ENCODE assay signal across 2 cellular contexts in genomic region chr7:108846471-108846870, GRCh38.
TF ChIP-seq lines count a peak whose summit lies in the region.

No MANE protein-coding gene starts in this region.

TF ChIP-seq in GM23338, 12 proteins besides CTCF, POLR2A, EP300 and RAD21 (continued from another document):
- no peak for TF ChIP-seq EZH2 (IDR thresholded peaks at IDR 0.05; ENCODE audit: low read depth, unreplicated experiment)
- no peak for TF ChIP-seq ZNF114 (CRISPR knock-in tag; IDR thresholded peaks at IDR 0.05)
- TF ChIP-seq POLR2AphosphoS5 (IDR thresholded peaks at IDR 0.05; ENCODE audit: low read depth), result no peak
- TF ChIP-seq ZNF462 (CRISPR knock-in tag; IDR thresholded peaks at IDR 0.05), result no peak
- TF ChIP-seq EZH2phosphoT487 (IDR thresholded peaks at IDR 0.05; ENCODE audit: unreplicated experiment), result no peak
- no peak for TF ChIP-seq NANOG (IDR thresholded peaks at IDR 0.05; ENCODE audit: borderline replicate concordance)
- TF ChIP-seq JUNB (IDR thresholded peaks at IDR 0.05; ENCODE audit: unreplicated experiment), result no peak
- no peak for TF ChIP-seq REST (IDR thresholded peaks at IDR 0.05; ENCODE audit: unreplicated experiment)
TF ChIP-seq in GM23338: peak in this region for 0.

TF ChIP-seq in H1, 55 proteins besides CTCF, POLR2A, EP300 and RAD21 (continued from another document):
- TF ChIP-seq ATF2 (IDR thresholded peaks at IDR 0.05; ENCODE audit: low read length) (no peak), TEAD4 (IDR thresholded peaks at IDR 0.05; ENCODE audit: low read depth, low read length) (no peak), RXRA (IDR thresholded peaks at IDR 0.05; ENCODE audit: insufficient read depth, low read depth, low read length) (no peak), HDAC6 (IDR thresholded peaks at IDR 0.05; ENCODE audit: low read depth, low read length) (no peak), SIRT6 (IDR thresholded peaks at IDR 0.05; ENCODE audit: low read length) (no peak)
